In genomic region chr2:226526731-226527130, GRCh38 we compare ENCODE assay signal across 1 cellular context.
TF ChIP-seq lines count a peak whose summit lies in the region.

No MANE protein-coding gene starts in this region.

TF ChIP-seq in SK-N-SH, 30 proteins besides CTCF, POLR2A, EP300 and RAD21 (continued from another document):
- TF ChIP-seq FOSL2 (IDR thresholded peaks at IDR 0.05; ENCODE audit: borderline replicate concordance, low read depth), result no peak
